ENCODE assay signal across 11 cellular contexts in the genomic region with DNA sequence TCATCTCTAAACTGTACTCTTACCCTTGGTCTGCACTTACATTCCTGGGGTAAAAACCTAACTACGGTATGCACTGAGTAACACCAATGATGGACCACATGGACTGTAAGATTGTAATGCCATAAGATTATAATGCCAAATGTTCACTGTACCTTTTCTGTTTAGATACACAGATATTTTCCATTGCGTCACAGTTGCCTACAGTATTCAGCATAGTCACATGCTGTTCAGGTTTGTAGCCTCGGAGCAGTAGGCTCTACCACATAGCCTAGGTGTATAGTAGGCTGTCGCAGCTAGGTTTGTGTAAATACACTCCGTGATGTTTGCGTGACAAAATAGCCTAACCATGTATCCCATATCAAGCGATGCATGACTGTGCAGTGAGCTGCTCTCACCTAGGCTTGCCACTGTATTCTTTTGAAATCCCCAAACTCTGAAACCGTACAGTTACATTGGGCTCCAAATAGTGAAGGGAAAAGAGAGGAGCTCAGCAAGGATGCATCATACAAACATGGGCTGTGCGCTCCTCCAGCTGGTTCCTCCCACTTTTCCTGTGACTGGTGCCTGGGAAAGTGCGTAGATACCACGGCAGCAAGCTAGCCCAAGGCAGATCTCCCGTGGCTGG. TPM values are rescaled to one million over a fixed set of nuclear protein-coding genes. Genes with fewer than 3 reads are reported as not detected.
A peak's percentile ranks its signal among the peaks of the same experiment; 100 is the strongest.
DNase-seq lines count a peak whose midpoint lies in the region; ATAC-seq and TF ChIP-seq lines count a peak whose summit lies in the region.
"Had no signal": no experiment of that assay in that cellular context is flagged by ENCODE, and none has a peak within 500 bp of the region (broad histone marks: within the 10 kb centered on the region; RNA-seq: fewer than 3 reads in every experiment).

No MANE protein-coding gene starts in this region.

- H3K36me3 Mint-ChIP-seq in chondrocyte (ENCODE audit: low read depth) = no peaks in the 10 kb centered on the region

- intact Hi-C loops in heart left ventricle (cut with DNase I) = loop anchor here in 3 of 10 donors (2.0 kb wide), 1 partner anchor 35 kb away; the partner anchor contains the start of genes CFAP57 (in 3 of the 3) and EBNA1BP2 (in 3 of the 3)
- intact Hi-C loops in Right ventricle myocardium inferior (cut with DNase I) = loop anchor here (5.0 kb wide), 1 partner anchor 35 kb away; the partner anchor contains the start of genes CFAP57 and EBNA1BP2
- intact Hi-C loops in right lobe of liver (cut with DNase I) = no loop called here

- no peaks in the 10 kb centered on the region for H3K27me3 Mint-ChIP-seq in chondrocyte (ENCODE audit: low read depth)

- peak in 1 of 5 donors; percentile 35 for DNase-seq in heart left ventricle
- DNase-seq in Right ventricle myocardium inferior (ENCODE audit: missing footprints) = no peak
- no peak for DNase-seq in chondrocyte (ENCODE audit: low spot score)
- no peak for DNase-seq in right lobe of liver
- DNase-seq in stimulated activated naive CD8-positive, alpha-beta T cell treated with anti-CD3 and anti-CD28 coated beads, Interleukin-15, Interleukin-2, amounts not matched to agents 100 U/mL and 50 U/mL, for 24 hours = no peak
- no peak for DNase-seq in tibial nerve (ENCODE audit: low spot score in 2 of 2)
- no peak for DNase-seq in NCI-H2227 treated with DMSO at 0.1 percent for 48 hours (lab: John Stamatoyannopoulos, UW)
- DNase-seq in NCI-H510A treated with DMSO at 0.1 percent for 48 hours (lab: John Stamatoyannopoulos, UW) = no peak
- DNase-seq: nucleus accumbens had no signal

- 63 to 69% (median 67%) methylated on average over 11 to 12 of the region's 12 CpGs for WGBS in heart left ventricle, 4 donors
- WGBS in right lobe of liver (ENCODE audit: insufficient coverage, low coverage, low lambda C conversion rate, missing lambda C conversion rate) = 83% methylated on average over 11 of the region's 12 CpGs
- 80 to 85% methylated on average over 12 of the region's 12 CpGs for WGBS in tibial nerve, 2 donors

- TF ChIP-seq CTCF in heart left ventricle (IDR thresholded peaks at IDR 0.05) (no peak), chondrocyte (IDR thresholded peaks at IDR 0.05) (no peak), right lobe of liver (IDR thresholded peaks at IDR 0.05) (no peak), tibial nerve (IDR thresholded peaks at IDR 0.05) (no peak)

- peaks cover 31% of the 10 kb centered on the region for H3K4me1 Mint-ChIP-seq in chondrocyte (ENCODE audit: low read depth)

- H3K27ac Mint-ChIP-seq in chondrocyte (ENCODE audit: unreplicated experiment) = peak overlapping the region; percentile 97
- H3K27ac Mint-ChIP-seq: activated naive CD4-positive, alpha-beta T cell treated with anti-CD3 and anti-CD28 coated beads, Interleukin-2, amount 50 U/mL, for 72 hours had no signal

- no peak for TF ChIP-seq EP300 in tibial nerve (IDR thresholded peaks at IDR 0.05)

- H3K27ac ChIP-seq in heart left ventricle (peak overlapping the region in 11 of 12 donors; percentile 38 to 83 (median 61)), right lobe of liver (no peak overlapping the region), tibial nerve (peak overlapping the region in 1 of 4 donors; percentile 27)

- no peak for TF ChIP-seq POLR2A in heart left ventricle (IDR thresholded peaks at IDR 0.05)
- no peak for TF ChIP-seq POLR2A in right lobe of liver (IDR thresholded peaks at IDR 0.05)
- no peak for TF ChIP-seq POLR2A in tibial nerve (IDR thresholded peaks at IDR 0.05)

- H3K9me3 ChIP-seq in heart left ventricle (peaks cover 0 to 14% (median 0%) of the 10 kb centered on the region in 12 donors), right lobe of liver (no peaks in the 10 kb centered on the region), tibial nerve (peaks cover 0 to 5% (median 0%) of the 10 kb centered on the region in 4 donors)

- no peaks in the 10 kb centered on the region for H3K27me3 ChIP-seq in heart left ventricle
- H3K27me3 ChIP-seq in right lobe of liver = no peaks in the 10 kb centered on the region
- H3K27me3 ChIP-seq in tibial nerve = no peaks in the 10 kb centered on the region

- H3K9me3 Mint-ChIP-seq in chondrocyte (ENCODE audit: low read depth) = peaks cover 4% of the 10 kb centered on the region

- H3K36me3 ChIP-seq in heart left ventricle (no peaks in the 10 kb centered on the region), right lobe of liver (peaks cover 0 to 39% (median 8%) of the 10 kb centered on the region in 4 donors), tibial nerve (no peaks in the 10 kb centered on the region)

- H3K4me3 Mint-ChIP-seq in chondrocyte (ENCODE audit: unreplicated experiment) = peak overlapping the region; percentile 39

- peak overlapping the region in 3 of 12 donors; percentile 1 to 9 (median 7) for H3K4me3 ChIP-seq in heart left ventricle
- H3K4me3 ChIP-seq in right lobe of liver = no peak overlapping the region
- H3K4me3 ChIP-seq in tibial nerve = no peak overlapping the region
- H3K4me3 ChIP-seq: GM12878 had no signal

- H3K4me1 ChIP-seq in heart left ventricle (peaks cover 0 to 30% (median 20%) of the 10 kb centered on the region in 12 donors), right lobe of liver (no peaks in the 10 kb centered on the region), tibial nerve (peaks cover 0 to 20% (median 11%) of the 10 kb centered on the region in 4 donors)

- ATAC-seq in heart left ventricle (peak; percentile 18 to 81 (median 52)), Right ventricle myocardium inferior (no peak), right lobe of liver (peak; percentile 20 to 66 (median 48))
- no peak for ATAC-seq in stimulated activated naive CD8-positive, alpha-beta T cell treated with anti-CD3 and anti-CD28 coated beads, Interleukin-15, Interleukin-2, amounts not matched to agents 100 U/mL and 50 U/mL, for 24 hours
- ATAC-seq: activated naive CD4-positive, alpha-beta T cell treated with anti-CD3 and anti-CD28 coated beads, Interleukin-2, amount 50 U/mL, for 72 hours; GM12878 had no signal

RNA-seq across cellular contexts. Expression of gene CFAP57, which starts 35.2 kb away (rescaled TPM):
- total RNA-seq in heart left ventricle (under 1 TPM in 4 of 9 donors, not detected in 5; 0.07 to 0.34 (median 0.16) TPM), Right ventricle myocardium inferior (not detected), chondrocyte (0.10 to 0.19 TPM (median 0.15 TPM) in 3 replicates), right lobe of liver (not detected), tibial nerve (under 1 TPM in 3 of 4 donors, not detected in 1; 0.21 to 0.30 (median 0.22) TPM)
- polyA plus RNA-seq in heart left ventricle = under 1 TPM; 0.08 to 0.12 TPM

RNA-seq across cellular contexts. Expression of gene EBNA1BP2, which starts 35.3 kb away (rescaled TPM):
- total RNA-seq in heart left ventricle (10 to 100 TPM; 22.8 to 62.1 (median 27.2) TPM), Right ventricle myocardium inferior (26.8 TPM), chondrocyte (34.5 to 40.7 TPM (median 36.1 TPM) in 3 replicates), right lobe of liver (100 to 1,000 TPM in 1 of 6 experiments, 10 to 100 TPM in 5; 45.7 to 108 (median 61.4) TPM), tibial nerve (10 to 100 TPM; 48.8 to 57.3 (median 51.2) TPM)
- 100 to 1,000 TPM in 1 of 2 donors, 10 to 100 TPM in 1; 32.9 to 166 TPM for polyA plus RNA-seq in heart left ventricle

Comparison
In these comparisons a context has a peak if more than half of its experiments do, and no peak if none do; other contexts are left out.
1. ATAC-seq: peak in heart left ventricle (4 of 4) and right lobe of liver (4 of 4); none in Right ventricle myocardium inferior (single experiment) and stimulated activated naive CD8-positive, alpha-beta T cell treated with anti-CD3 and anti-CD28 coated beads, Interleukin-15, Interleukin-2, amounts not matched to agents 100 U/mL and 50 U/mL, for 24 hours (single experiment).
2. H3K27ac ChIP-seq: peak in heart left ventricle (11 of 12); none in right lobe of liver (0 of 3).